Comparison of ENCODE assay signal across 1 cellular context in genomic region chr2:105698820-105699219, GRCh38.
TF ChIP-seq lines count a peak whose summit lies in the region.

No MANE protein-coding gene starts in this region.

TF ChIP-seq in H1, 55 proteins besides CTCF, POLR2A, EP300 and RAD21 (continued from another document):
- TF ChIP-seq CHD7 (IDR thresholded peaks at IDR 0.05; ENCODE audit: insufficient replicate concordance, low read length) = no peak
- no peak for TF ChIP-seq CBX5 (IDR thresholded peaks at IDR 0.05; ENCODE audit: low read depth, low read length)
- no peak for TF ChIP-seq GABPA (IDR thresholded peaks at IDR 0.05; ENCODE audit: borderline replicate concordance, insufficient read depth, low read length)
- no peak for TF ChIP-seq HDAC2 (IDR thresholded peaks at IDR 0.05; ENCODE audit: borderline replicate concordance in 1 of 2, low read depth in 2 of 2, low read length in 2 of 2)
- TF ChIP-seq HDAC6 (IDR thresholded peaks at IDR 0.05; ENCODE audit: low read depth, low read length) = no peak
- TF ChIP-seq CHD1 (IDR thresholded peaks at IDR 0.05; ENCODE audit: low read depth, low read length) = no peak
- no peak for TF ChIP-seq KDM1A (IDR thresholded peaks at IDR 0.05; ENCODE audit: borderline replicate concordance, low read length)
- no peak for TF ChIP-seq MAX (IDR thresholded peaks at IDR 0.05)
- no peak for TF ChIP-seq PHF8 (conservative IDR thresholded peaks at IDR 0.05; ENCODE audit: low read depth, low read length)
- TF ChIP-seq CEBPB (IDR thresholded peaks at IDR 0.05; ENCODE audit: low read depth, low read length) = no peak
- no peak for TF ChIP-seq EZH2 (IDR thresholded peaks at IDR 0.05; ENCODE audit: low read depth, low read length, severe bottlenecking)
- TF ChIP-seq CREB1 (IDR thresholded peaks at IDR 0.05) = no peak
- no peak for TF ChIP-seq TAF1 (IDR thresholded peaks at IDR 0.05; ENCODE audit: low read depth, low read length)
